In the genomic region with DNA sequence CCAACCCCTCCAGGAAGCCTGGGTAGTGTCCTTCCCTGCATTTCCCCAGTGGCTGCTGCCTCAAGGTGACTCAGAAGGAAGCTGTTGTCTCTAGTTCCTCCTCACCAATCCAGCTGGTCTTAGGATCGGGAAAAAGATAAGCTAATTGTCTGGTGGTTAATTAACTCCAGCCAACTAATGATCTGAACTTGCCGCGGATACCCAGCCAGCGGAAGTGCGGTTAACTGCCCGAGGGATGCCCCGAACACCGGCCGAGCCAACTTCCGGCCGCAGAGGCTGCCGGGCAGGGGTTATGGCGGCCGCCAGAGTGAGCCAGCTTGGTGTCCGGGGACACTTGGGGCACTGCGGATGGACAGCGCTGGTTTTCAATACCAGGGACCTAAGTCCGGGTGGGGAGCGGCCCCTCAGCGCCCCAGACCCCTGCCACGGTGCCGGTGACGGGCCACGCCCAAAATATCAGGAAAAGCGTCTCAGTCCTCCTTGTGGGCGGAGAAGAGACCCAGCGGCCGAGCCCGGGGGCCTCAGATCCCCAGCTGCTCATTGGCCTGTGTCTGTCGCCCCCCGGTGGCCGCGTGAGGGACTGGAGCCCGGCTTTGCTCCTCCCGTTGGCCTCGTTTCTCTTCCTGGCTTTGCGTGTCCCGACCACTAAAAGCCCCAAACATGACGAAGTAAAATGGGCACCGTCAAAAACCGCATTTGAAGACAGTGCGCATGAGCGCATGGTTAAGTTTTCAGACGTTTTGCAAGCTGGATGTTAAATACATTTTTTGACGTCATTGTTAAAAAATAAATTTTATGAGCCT, we compare ENCODE assay signal across 1 cellular context.
TF ChIP-seq lines count a peak whose summit lies in the region.

No MANE protein-coding gene starts in this region.

TF ChIP-seq in IMR-90, 13 proteins besides CTCF, POLR2A, EP300 and RAD21 (continued from another document):
- TF ChIP-seq BHLHE40 (IDR thresholded peaks at IDR 0.05; ENCODE audit: low read depth, low read length) (no peak), MXI1 (IDR thresholded peaks at IDR 0.05; ENCODE audit: borderline replicate concordance, low read depth, low read length) (peak; percentile 27; the same call in 1 of the 2 replicates), NFE2L2 (IDR thresholded peaks at IDR 0.05; ENCODE audit: low read depth, low read length) (0 out of 2 replicates have a peak, but pooled peaks have one; percentile 38), MAFK (IDR thresholded peaks at IDR 0.05; ENCODE audit: low read depth, low read length) (no peak), ELK1 (IDR thresholded peaks at IDR 0.05; ENCODE audit: borderline replicate concordance, low read depth, low read length) (no peak), SMC3 (IDR thresholded peaks at IDR 0.05; ENCODE audit: low read depth, low read length) (peak; percentile 98)
